In the genomic region with DNA sequence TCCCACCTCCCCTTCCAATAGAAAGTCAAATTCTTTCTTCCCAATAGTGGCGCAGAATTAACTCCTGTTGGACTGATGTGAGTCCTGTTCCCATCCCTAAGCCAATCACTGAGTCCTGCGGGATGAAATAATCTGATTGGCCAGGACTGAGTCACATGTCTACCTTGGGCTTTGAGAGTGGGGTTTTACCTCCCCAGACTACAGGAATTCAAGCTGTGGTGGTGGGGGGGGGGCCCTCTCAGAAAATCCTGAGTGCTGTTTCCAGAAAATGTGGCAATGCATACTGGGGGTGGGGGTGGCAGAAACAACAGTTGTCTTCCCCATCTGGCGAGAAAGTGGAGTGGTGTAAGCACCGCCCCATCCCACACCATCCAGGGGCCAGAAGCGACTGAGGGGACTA, we compare ENCODE assay signal across 1 cellular context.
A peak's percentile ranks its signal among the peaks of the same experiment; 100 is the strongest.
TF ChIP-seq lines count a peak whose summit lies in the region.

No MANE protein-coding gene starts in this region.

TF ChIP-seq in WTC11, 78 proteins besides CTCF, POLR2A, EP300 and RAD21 (continued from another document):
- peak; percentile 65 for TF ChIP-seq USF2 (CRISPR knock-in tag; IDR thresholded peaks at IDR 0.05)
- TF ChIP-seq NFYB (CRISPR knock-in tag; conservative IDR thresholded peaks at IDR 0.05; ENCODE audit: low read depth) = 0 out of 2 replicates have a peak, but pooled peaks have one; percentile 30
